13 cellular contexts compared by ENCODE assay signal in genomic region chr18:77141401-77142118, GRCh38. TPM values are rescaled to one million over a fixed set of nuclear protein-coding genes. Genes with fewer than 3 reads are reported as not detected.
DNase-seq lines count a peak whose midpoint lies in the region; ATAC-seq and TF ChIP-seq lines count a peak whose summit lies in the region.
"Had no signal": no experiment of that assay in that cellular context is flagged by ENCODE, and none has a peak within 500 bp of the region (broad histone marks: within the 10 kb centered on the region; RNA-seq: fewer than 3 reads in every experiment).

No MANE protein-coding gene starts in this region.

- CTCF ChIA-PET in activated CD8-positive, alpha-beta T cell treated with anti-CD3 and anti-CD28 coated beads for 36 hours (lab: Charles Lee): interaction anchor here (0.7 to 1.6 kb wide), 6 partner anchors 8 to 87 kb away, joined by 3 to 5 read pairs (median 4); no protein-coding TSS in a partner anchor

- H2BK15ac ChIP-seq in neuronal stem cell (ENCODE audit: low read length): no peak overlapping the region

- peak overlapping the region; percentile 70 to 92 (median 89) for H3K27ac Mint-ChIP-seq in CD4-positive, CD25-positive, alpha-beta regulatory T cell
- H3K27ac Mint-ChIP-seq in GM23338: no peak overlapping the region
- H3K27ac Mint-ChIP-seq in activated CD8-positive, alpha-beta T cell treated with anti-CD3 and anti-CD28 coated beads for 36 hours: no peak overlapping the region
- H3K27ac Mint-ChIP-seq: memory B cell, WTC11 had no signal

- H3F3A ChIP-seq in GM23338 (replicated peaks; ENCODE audit: low read depth): no peaks in the 10 kb centered on the region

- no peak overlapping the region for H3K14ac ChIP-seq in neuronal stem cell (ENCODE audit: low read length)

- H3K36me3 ChIP-seq in CD4-positive, CD25-positive, alpha-beta regulatory T cell (ENCODE audit: control insufficient read depth, insufficient read depth, low read length): no peaks in the 10 kb centered on the region
- H3K36me3 ChIP-seq in GM23338 (ENCODE audit: insufficient read depth) (no peaks in the 10 kb centered on the region), left lung (no peaks in the 10 kb centered on the region), neuronal stem cell (replicated peaks in 1 of 2; ENCODE audit: control insufficient read depth in 2 of 2, insufficient read depth in 2 of 2, low read length in 2 of 2) (no peaks in the 10 kb centered on the region)
- H3K36me3 ChIP-seq: breast epithelium had no signal

- no CpG with 5 or more reads among the region's 8 CpGs for WGBS in neuronal stem cell (ENCODE audit: extremely low coverage in 2 of 2, insufficient read length in 2 of 2, insufficient replicate concordance in 1 of 2), 2 donors

- H3K36me3 Mint-ChIP-seq in CD4-positive, CD25-positive, alpha-beta regulatory T cell: peaks cover 10% of the 10 kb centered on the region
- H3K36me3 Mint-ChIP-seq in GM23338 (ENCODE audit: low read depth): peaks cover 39% of the 10 kb centered on the region
- H3K36me3 Mint-ChIP-seq in activated CD8-positive, alpha-beta T cell treated with anti-CD3 and anti-CD28 coated beads for 36 hours (ENCODE audit: low read depth): peaks cover 8% of the 10 kb centered on the region

- no peaks in the 10 kb centered on the region for H3K9me2 ChIP-seq in GM23338 (ENCODE audit: insufficient read depth)

- no peaks in the 10 kb centered on the region for H3K27me3 Mint-ChIP-seq in CD4-positive, CD25-positive, alpha-beta regulatory T cell
- peaks cover 12% of the 10 kb centered on the region for H3K27me3 Mint-ChIP-seq in GM23338 (ENCODE audit: insufficient read depth, low read depth, poor library complexity)
- no peaks in the 10 kb centered on the region for H3K27me3 Mint-ChIP-seq in activated CD8-positive, alpha-beta T cell treated with anti-CD3 and anti-CD28 coated beads for 36 hours
- H3K27me3 Mint-ChIP-seq: memory B cell had no signal

- H3K4me2 ChIP-seq in GM23338 (no peak overlapping the region), neuronal stem cell (ENCODE audit: insufficient read depth, low read length, poor library complexity, severe bottlenecking) (no peak overlapping the region)

- no peak for ATAC-seq in CD4-positive, CD25-positive, alpha-beta regulatory T cell (ENCODE audit: low read depth in 2 of 2)
- ATAC-seq in GM23338 (no peak), left lung (no peak), GM18870 (IDR thresholded peaks at IDR 0.05; ENCODE audit: unreplicated experiment) (no peak)
- ATAC-seq in activated CD8-positive, alpha-beta T cell treated with anti-CD3 and anti-CD28 coated beads for 36 hours: no peak
- ATAC-seq: WTC11 had no signal

- no peak overlapping the region for H4K91ac ChIP-seq in neuronal stem cell (ENCODE audit: low read depth, low read length, poor library complexity)

- no peak overlapping the region for H3K9ac ChIP-seq in neuronal stem cell (ENCODE audit: low read depth, low read length, poor library complexity)

- no peak overlapping the region for H3K18ac ChIP-seq in neuronal stem cell (ENCODE audit: low read length)

- TF ChIP-seq CTCF in GM23338 (conservative IDR thresholded peaks at IDR 0.05; ENCODE audit: low read depth in 2 of 2): peak; percentile 37 to 44
- peak; percentile 45 for TF ChIP-seq CTCF in activated CD8-positive, alpha-beta T cell treated with anti-CD3 and anti-CD28 coated beads for 36 hours (IDR thresholded peaks at IDR 0.05)
- TF ChIP-seq CTCF in left lung (IDR thresholded peaks at IDR 0.05): peak in 1 of 2 donors; percentile 39

- no peak overlapping the region for H2AFZ ChIP-seq in GM23338
- no peak overlapping the region for H2AFZ ChIP-seq in neuronal stem cell (ENCODE audit: low read length)

- no peaks in the 10 kb centered on the region for H3K79me1 ChIP-seq in neuronal stem cell (ENCODE audit: low read depth, low read length)

- peaks cover 4 to 22% (median 14%) of the 10 kb centered on the region in 7 donors for H3K9me3 Mint-ChIP-seq in CD4-positive, CD25-positive, alpha-beta regulatory T cell
- H3K9me3 Mint-ChIP-seq in GM23338: peaks cover 50% of the 10 kb centered on the region
- H3K9me3 Mint-ChIP-seq in activated CD8-positive, alpha-beta T cell treated with anti-CD3 and anti-CD28 coated beads for 36 hours: peaks cover 23% of the 10 kb centered on the region

- peaks cover 11 to 45% (median 28%) of the 10 kb centered on the region in 4 donors for H3K4me1 Mint-ChIP-seq in CD4-positive, CD25-positive, alpha-beta regulatory T cell
- no peaks in the 10 kb centered on the region; the same call in 2 of the 3 replicates for H3K4me1 Mint-ChIP-seq in GM23338
- peaks cover 32% of the 10 kb centered on the region for H3K4me1 Mint-ChIP-seq in activated CD8-positive, alpha-beta T cell treated with anti-CD3 and anti-CD28 coated beads for 36 hours (ENCODE audit: low read depth)
- H3K4me1 Mint-ChIP-seq: WTC11 had no signal

- no peaks in the 10 kb centered on the region for H3K27me3 ChIP-seq in CD4-positive, CD25-positive, alpha-beta regulatory T cell (ENCODE audit: control insufficient read depth, insufficient read depth, low read length)
- H3K27me3 ChIP-seq in GM23338 (ENCODE audit: insufficient read depth) (no peaks in the 10 kb centered on the region), left lung (no peaks in the 10 kb centered on the region), neuronal stem cell (ENCODE audit: control insufficient read depth in 3 of 3, insufficient read depth in 3 of 3, low read depth in 1 of 3, low read length in 3 of 3) (peaks cover 0 to 8% (median 0%) of the 10 kb centered on the region in 3 experiments)
- H3K27me3 ChIP-seq: breast epithelium had no signal

- no peak overlapping the region for H3K4me3 ChIP-seq in CD4-positive, CD25-positive, alpha-beta regulatory T cell (ENCODE audit: low read depth, low read length)
- H3K4me3 ChIP-seq in GM23338: no peak overlapping the region
- H3K4me3 ChIP-seq in left lung: no peak overlapping the region
- H3K4me3 ChIP-seq in neuronal stem cell (ENCODE audit: low read length in 2 of 2): no peak overlapping the region
- H3K4me3 ChIP-seq: breast epithelium had no signal

- no peak overlapping the region for H3K23ac ChIP-seq in neuronal stem cell (ENCODE audit: low read depth, low read length, poor library complexity)

- peak overlapping the region; percentile 58 for H3K27ac ChIP-seq in CD4-positive, CD25-positive, alpha-beta regulatory T cell (ENCODE audit: insufficient read depth, low read length, poor library complexity, severe bottlenecking)
- H3K27ac ChIP-seq in GM23338 (ENCODE audit: low read depth) (no peak overlapping the region), left lung (no peak overlapping the region), neuronal stem cell (replicated peaks; ENCODE audit: low read length) (no peak overlapping the region), caudate nucleus (ENCODE audit: low read depth, low read length) (no peak overlapping the region)
- H3K27ac ChIP-seq: breast epithelium had no signal

- DNase-seq in CD4-positive, CD25-positive, alpha-beta regulatory T cell: no peak
- peak; percentile 35 for DNase-seq in GM23338 (ENCODE audit: low spot score)
- no peak for DNase-seq in activated CD8-positive, alpha-beta T cell treated with anti-CD3 and anti-CD28 coated beads for 36 hours
- DNase-seq in left lung: peak; percentile 32 to 65
- DNase-seq in neuronal stem cell (ENCODE audit: low spot score): no peak
- no peak for DNase-seq in activated CD4-positive, CD25-positive, alpha-beta regulatory T cell treated with anti-CD3 and anti-CD28 coated beads, Interleukin-2, amount 50 U/mL, for 72 hours
- DNase-seq in caudate nucleus (lab: John Stamatoyannopoulos, UW): no peak
- DNase-seq: C1 segment of cervical spinal cord, NCI-H510A treated with DMSO at 0.1 percent for 48 hours had no signal

- no peaks in the 10 kb centered on the region for H3K79me2 ChIP-seq in GM23338 (replicated peaks; ENCODE audit: insufficient read depth)

- no peak overlapping the region for H3K4ac ChIP-seq in neuronal stem cell (ENCODE audit: low read length)

- no peak overlapping the region for H2AK5ac ChIP-seq in neuronal stem cell (ENCODE audit: low read depth, low read length)

- H3K4me3 Mint-ChIP-seq in CD4-positive, CD25-positive, alpha-beta regulatory T cell: peak overlapping the region in 2 of 4 donors; percentile 16 to 67
- H3K4me3 Mint-ChIP-seq in GM23338: no peak overlapping the region
- H3K4me3 Mint-ChIP-seq in activated CD8-positive, alpha-beta T cell treated with anti-CD3 and anti-CD28 coated beads for 36 hours: no peak overlapping the region
- H3K4me3 Mint-ChIP-seq: memory B cell, WTC11 had no signal

- peaks cover 19% of the 10 kb centered on the region for H3K4me1 ChIP-seq in CD4-positive, CD25-positive, alpha-beta regulatory T cell (ENCODE audit: control insufficient read depth, insufficient read depth, low read length, poor library complexity, severe bottlenecking)
- no peaks in the 10 kb centered on the region for H3K4me1 ChIP-seq in GM23338 (ENCODE audit: insufficient read depth)
- H3K4me1 ChIP-seq in left lung: peaks cover 0 to 21% of the 10 kb centered on the region in 2 donors
- H3K4me1 ChIP-seq in neuronal stem cell (ENCODE audit: control insufficient read depth in 2 of 2, insufficient read depth in 1 of 2, low read depth in 1 of 2, low read length in 2 of 2): no peaks in the 10 kb centered on the region
- H3K4me1 ChIP-seq: breast epithelium had no signal

- intact Hi-C loops in activated CD8-positive, alpha-beta T cell treated with anti-CD3 and anti-CD28 coated beads for 36 hours (cut with micrococcal nuclease): no loop called here
- intact Hi-C loops in left lung (cut with DNase I): no loop called here

- H2BK120ac ChIP-seq in neuronal stem cell (ENCODE audit: low read depth, low read length): no peak overlapping the region

- H4K8ac ChIP-seq in neuronal stem cell (ENCODE audit: low read depth, low read length): no peak overlapping the region

- peaks cover 6 to 22% of the 10 kb centered on the region in 2 experiments for H3K9me3 ChIP-seq in CD4-positive, CD25-positive, alpha-beta regulatory T cell (ENCODE audit: control insufficient read depth in 2 of 2, low read length in 2 of 2)
- H3K9me3 ChIP-seq in left lung: peaks cover 0 to 18% of the 10 kb centered on the region in 2 donors
- peaks cover 0 to 10% of the 10 kb centered on the region in 2 donors for H3K9me3 ChIP-seq in neuronal stem cell (replicated peaks in 1 of 2; ENCODE audit: control insufficient read depth in 2 of 2, insufficient read depth in 1 of 2, low read depth in 1 of 2, low read length in 2 of 2)

- H2BK5ac ChIP-seq in neuronal stem cell (ENCODE audit: low read length): no peak overlapping the region

- H2BK12ac ChIP-seq in neuronal stem cell (ENCODE audit: low read length): no peak overlapping the region

- POLR2A ChIA-PET in activated CD8-positive, alpha-beta T cell treated with anti-CD3 and anti-CD28 coated beads for 36 hours (lab: Charles Lee): interaction anchor here (0.8 to 1.5 kb wide), 4 partner anchors 8 to 78 kb away, joined by 3 read pairs; no protein-coding TSS in a partner anchor

- no peaks in the 10 kb centered on the region for H4K20me1 ChIP-seq in GM23338 (replicated peaks; ENCODE audit: insufficient read depth)

RNA-seq across cellular contexts. Expression of gene MBP, which starts 9.0 kb away (rescaled TPM):
- 172 TPM for total RNA-seq in CD4-positive, CD25-positive, alpha-beta regulatory T cell
- polyA plus RNA-seq in CD4-positive, CD25-positive, alpha-beta regulatory T cell: 100 to 1,000 TPM; 134 to 145 (median 141) TPM
- 20.7 and 22.9 TPM in 2 replicates for total RNA-seq in GM23338 (2014; rRNA removed; shearing (Covaris generic))
- 14.6 and 18.4 TPM in 2 replicates for polyA plus RNA-seq in GM23338 (2016; fragmentation: Nextera tagmentation; extraction: Ambion mirVana)
- 10 to 100 TPM; 39.9 to 41.5 TPM for total RNA-seq in activated CD8-positive, alpha-beta T cell treated with anti-CD3 and anti-CD28 coated beads for 36 hours
- 10 to 100 TPM; 40.5 to 56.7 TPM for total RNA-seq in left lung
- polyA plus RNA-seq in neuronal stem cell (2013, experiment 1 of 2): 1.5 TPM
- polyA plus RNA-seq in neuronal stem cell (2013, experiment 2 of 2): 1.4 TPM

Comparison
In these comparisons a context has a peak if more than half of its experiments do, and no peak if none do; other contexts are left out.
1. DNase-seq: peak in GM23338 (single experiment) and left lung (2 of 2); none in CD4-positive, CD25-positive, alpha-beta regulatory T cell (0 of 3), activated CD8-positive, alpha-beta T cell treated with anti-CD3 and anti-CD28 coated beads for 36 hours (single experiment), neuronal stem cell (single experiment), activated CD4-positive, CD25-positive, alpha-beta regulatory T cell treated with anti-CD3 and anti-CD28 coated beads, Interleukin-2, amount 50 U/mL, for 72 hours (single experiment) and caudate nucleus (0 of 61).
2. H3K27ac Mint-ChIP-seq: peak in CD4-positive, CD25-positive, alpha-beta regulatory T cell (3 of 3); none in GM23338 (single experiment) and activated CD8-positive, alpha-beta T cell treated with anti-CD3 and anti-CD28 coated beads for 36 hours (single experiment).